ENCODE assay signal across 1 cellular context in genomic region chr6:150004783-150005717, GRCh38.
TF ChIP-seq lines count a peak whose summit lies in the region.

No MANE protein-coding gene starts in this region.

TF ChIP-seq in HepG2, 621 proteins besides CTCF, POLR2A, EP300 and RAD21 (continued from another document and continues in another):
- TF ChIP-seq ZNF503 (CRISPR knock-in tag; IDR thresholded peaks at IDR 0.05) (0 out of 2 replicates have a peak, but pooled peaks have one; percentile 44), SOX5 (CRISPR knock-in tag; IDR thresholded peaks at IDR 0.05; ENCODE audit: borderline replicate concordance) (no peak), STAG1 (CRISPR knock-in tag; IDR thresholded peaks at IDR 0.05) (no peak), ASH2L (IDR thresholded peaks at IDR 0.05; ENCODE audit: insufficient read length, low read depth, low read length) (peak; percentile 45), KLF15 (CRISPR knock-in tag; IDR thresholded peaks at IDR 0.05; ENCODE audit: borderline replicate concordance) (no peak), ZNF512 (CRISPR knock-in tag; IDR thresholded peaks at IDR 0.05) (0 out of 2 replicates have a peak, but pooled peaks have one; percentile 45), ZNF235 (CRISPR knock-in tag; IDR thresholded peaks at IDR 0.05; ENCODE audit: borderline replicate concordance) (0 out of 2 replicates have a peak, but pooled peaks have one; percentile 22), CENPX (CRISPR knock-in tag; IDR thresholded peaks at IDR 0.05) (no peak), FOXK2 (IDR thresholded peaks at IDR 0.05) (no peak), HDAC1 (CRISPR knock-in tag; IDR thresholded peaks at IDR 0.05) (peak; percentile 61; the same call in 1 of the 2 replicates), SIN3B (IDR thresholded peaks at IDR 0.05; ENCODE audit: low read length) (no peak), ZNF20 (CRISPR knock-in tag; IDR thresholded peaks at IDR 0.05) (no peak), ZNF580 (CRISPR knock-in tag; IDR thresholded peaks at IDR 0.05; ENCODE audit: borderline replicate concordance, low read depth) (no peak), ZFX (CRISPR knock-in tag; IDR thresholded peaks at IDR 0.05; ENCODE audit: low read depth) (no peak), NR2F6 (IDR thresholded peaks at IDR 0.05) (no peak), NR2F6 (CRISPR knock-in tag; IDR thresholded peaks at IDR 0.05) (no peak), ZNF260 (CRISPR knock-in tag; IDR thresholded peaks at IDR 0.05; ENCODE audit: borderline replicate concordance, low read depth) (no peak), POGZ (CRISPR knock-in tag; IDR thresholded peaks at IDR 0.05) (peak; percentile 91), MYPOP (CRISPR knock-in tag; IDR thresholded peaks at IDR 0.05) (no peak), ZNF354B (CRISPR knock-in tag; IDR thresholded peaks at IDR 0.05) (no peak), NKX3-1 (CRISPR knock-in tag; IDR thresholded peaks at IDR 0.05) (0 out of 2 replicates have a peak, but pooled peaks have one; percentile 47), HMG20A (CRISPR knock-in tag; IDR thresholded peaks at IDR 0.05; ENCODE audit: borderline replicate concordance) (no peak), MAX (IDR thresholded peaks at IDR 0.05) (peak; percentile 76), ZNF318 (CRISPR knock-in tag; IDR thresholded peaks at IDR 0.05) (no peak), ZNF850 (CRISPR knock-in tag; conservative IDR thresholded peaks at IDR 0.05) (no peak), HHEX (CRISPR knock-in tag; IDR thresholded peaks at IDR 0.05) (no peak), KLF12 (CRISPR knock-in tag; IDR thresholded peaks at IDR 0.05; ENCODE audit: borderline replicate concordance) (peak; percentile 69; the same call in 1 of the 2 replicates), GATAD1 (CRISPR knock-in tag; IDR thresholded peaks at IDR 0.05) (peak; percentile 52; the same call in 1 of the 2 replicates), ARNT2 (CRISPR knock-in tag; IDR thresholded peaks at IDR 0.05; ENCODE audit: low read depth) (peak; percentile 57; the same call in 1 of the 2 replicates), MXI1 (IDR thresholded peaks at IDR 0.05; ENCODE audit: borderline replicate concordance, low read depth, low read length) (no peak), ZNF225 (CRISPR knock-in tag; IDR thresholded peaks at IDR 0.05) (no peak), EHMT2 (IDR thresholded peaks at IDR 0.05; ENCODE audit: borderline replicate concordance, low read depth, low read length) (no peak), ZNF441 (CRISPR knock-in tag; IDR thresholded peaks at IDR 0.05; ENCODE audit: borderline replicate concordance) (no peak; the same call in 1 of the 2 replicates), ZNF556 (CRISPR knock-in tag; IDR thresholded peaks at IDR 0.05; ENCODE audit: borderline replicate concordance) (peak; percentile 16; the same call in 1 of the 2 replicates), THYN1 (CRISPR knock-in tag; IDR thresholded peaks at IDR 0.05; ENCODE audit: borderline replicate concordance, low read depth) (no peak), MAFF (IDR thresholded peaks at IDR 0.05; ENCODE audit: low read depth, low read length) (no peak), HNRNPH1 (optimal IDR thresholded peaks at IDR 0.05; ENCODE audit: low read depth, low read length) (no peak), DNMT3B (CRISPR knock-in tag; conservative IDR thresholded peaks at IDR 0.05) (no peak), DZIP1 (CRISPR knock-in tag; IDR thresholded peaks at IDR 0.05) (no peak), CSRNP1 (CRISPR knock-in tag; IDR thresholded peaks at IDR 0.05) (no peak; the same call in 1 of the 2 replicates), HMGA1 (CRISPR knock-in tag; conservative IDR thresholded peaks at IDR 0.05) (no peak), ZNF143 (CRISPR knock-in tag; IDR thresholded peaks at IDR 0.05) (no peak), ZNF414 (CRISPR knock-in tag; IDR thresholded peaks at IDR 0.05) (no peak), NFRKB (IDR thresholded peaks at IDR 0.05) (no peak), ZNF333 (CRISPR knock-in tag; IDR thresholded peaks at IDR 0.05; ENCODE audit: borderline replicate concordance) (peak; percentile 76; the same call in 1 of the 2 replicates), ZKSCAN5 (CRISPR knock-in tag; IDR thresholded peaks at IDR 0.05) (no peak), NR1H2 (CRISPR knock-in tag; IDR thresholded peaks at IDR 0.05; ENCODE audit: borderline replicate concordance, low read depth) (no peak), ZNF430 (CRISPR knock-in tag; IDR thresholded peaks at IDR 0.05) (0 out of 2 replicates have a peak, but pooled peaks have one; percentile 46), ZEB1 (IDR thresholded peaks at IDR 0.05; ENCODE audit: insufficient replicate concordance, low read depth) (no peak), ZNF382 (CRISPR knock-in tag; IDR thresholded peaks at IDR 0.05; ENCODE audit: borderline replicate concordance) (no peak)
